ENCODE assay signal across 2 cellular contexts in the genomic region with DNA sequence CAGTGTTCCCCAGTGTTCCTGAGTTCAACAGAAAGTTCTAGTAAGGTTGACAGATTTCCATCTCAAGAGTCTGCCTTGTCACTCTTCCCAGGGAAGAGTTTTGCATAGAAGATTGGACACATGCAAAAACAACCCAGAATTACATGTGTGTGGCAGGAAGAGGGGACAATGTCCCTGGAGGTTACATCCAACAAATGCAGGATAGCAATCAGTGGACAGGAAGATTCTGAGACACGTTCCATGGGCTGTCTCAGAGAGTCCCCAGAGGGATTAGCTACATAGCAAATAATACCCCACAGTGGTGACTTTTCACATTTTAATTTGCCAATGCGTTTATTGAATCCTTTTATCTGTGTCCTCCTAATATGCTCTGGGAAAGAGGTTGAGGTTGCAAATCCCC.
DNase-seq lines count a peak whose midpoint lies in the region; ATAC-seq, FAIRE-seq and TF ChIP-seq lines count a peak whose summit lies in the region.
"Not testable (repeated sequence)": the region's sequence is repeated elsewhere in the genome, so short reads cannot be mapped to it uniquely, and the experiment has no call there.

No MANE protein-coding gene starts in this region.

- H3K4me1 Mint-ChIP-seq in stimulated activated memory B cell treated with anti-CD40 and anti-IgM and Interleukin-4, amounts not matched to agents 10 μg/mL and 1 μg/mL and 100 μg/mL, for 72 hours: not testable (repeated sequence)

- not testable (repeated sequence) for TF ChIP-seq CTCF in K562 (IDR thresholded peaks at IDR 0.05 in 2 of 3, conservative IDR thresholded peaks at IDR 0.05 in 1 of 3; ENCODE audit: insufficient read depth in 2 of 3, low read depth in 1 of 3, low read length in 3 of 3)

- H3K4me3 Mint-ChIP-seq in stimulated activated memory B cell treated with anti-CD40 and anti-IgM and Interleukin-4, amounts not matched to agents 10 μg/mL and 1 μg/mL and 100 μg/mL, for 72 hours: not testable (repeated sequence)

- not testable (repeated sequence) for H3K9me3 ChIP-seq in K562 (replicated peaks; ENCODE audit: control insufficient read depth, insufficient read depth, low read depth, low read length)

- H3K4me3 ChIP-seq in K562: not testable (repeated sequence)

- not testable (repeated sequence) for H4K20me1 ChIP-seq in K562 (replicated peaks; ENCODE audit: control insufficient read depth, insufficient read depth, low read length)

- not testable (repeated sequence) for DNase-seq in K562 (ENCODE audit: extremely low read depth in 1 of 4, low spot score in 3 of 4)

- not testable (repeated sequence) for BruUV-seq in K562 (replicated peaks; lab: Mats Ljungman, UMichigan)

- not testable (repeated sequence) for TF ChIP-seq EP300 in K562 (IDR thresholded peaks at IDR 0.05; ENCODE audit: low read length)

- not testable (repeated sequence) for H3K79me2 ChIP-seq in K562 (ENCODE audit: control insufficient read depth, insufficient read depth, low read length)

- TF ChIP-seq RAD21 in K562 (CRISPR knock-in tag; conservative IDR thresholded peaks at IDR 0.05 in 1 of 2, IDR thresholded peaks at IDR 0.05 in 1 of 2): not testable (repeated sequence)

- H3K27ac ChIP-seq in K562 (ENCODE audit: extremely low read depth, low read depth, low read length): not testable (repeated sequence)

- H3K4me1 ChIP-seq in K562 (replicated peaks in 1 of 2; ENCODE audit: control insufficient read depth in 2 of 2, insufficient read depth in 2 of 2, low read length in 2 of 2): not testable (repeated sequence)

- intact Hi-C loops in K562 (cut with micrococcal nuclease): not testable (repeated sequence)

- not testable (repeated sequence) for H3K27ac Mint-ChIP-seq in stimulated activated memory B cell treated with anti-CD40 and anti-IgM and Interleukin-4, amounts not matched to agents 10 μg/mL and 1 μg/mL and 100 μg/mL, for 72 hours

- TF ChIP-seq POLR2A in K562 (conservative IDR thresholded peaks at IDR 0.05): not testable (repeated sequence)

- not testable (repeated sequence) for H3K36me3 Mint-ChIP-seq in stimulated activated memory B cell treated with anti-CD40 and anti-IgM and Interleukin-4, amounts not matched to agents 10 μg/mL and 1 μg/mL and 100 μg/mL, for 72 hours

- H3K36me3 ChIP-seq in K562 (ENCODE audit: control insufficient read depth, insufficient read depth, low read length): not testable (repeated sequence)

- H3K27me3 Mint-ChIP-seq in stimulated activated memory B cell treated with anti-CD40 and anti-IgM and Interleukin-4, amounts not matched to agents 10 μg/mL and 1 μg/mL and 100 μg/mL, for 72 hours: not testable (repeated sequence)

- WGBS in K562 (ENCODE audit: insufficient coverage, low coverage, missing lambda C conversion rate): no CpG with 5 or more reads among the region's 2 CpGs

- ATAC-seq in K562: peak; percentile 56
- peak; percentile 13 for ATAC-seq in stimulated activated memory B cell treated with anti-CD40 and anti-IgM and Interleukin-4, amounts not matched to agents 10 μg/mL and 1 μg/mL and 100 μg/mL, for 72 hours

- not testable (repeated sequence) for H3K9ac ChIP-seq in K562 (ENCODE audit: insufficient read depth in 1 of 2, low read depth in 2 of 2, low read length in 2 of 2)

- in situ Hi-C loops in K562 (cut with MboI): not testable (repeated sequence)

- not testable (repeated sequence) for H3K9me1 ChIP-seq in K562 (ENCODE audit: control insufficient read depth, insufficient read depth, low read length)

- H3K27me3 ChIP-seq in K562 (ENCODE audit: control insufficient read depth in 2 of 2, insufficient read depth in 2 of 2, low read length in 2 of 2): not testable (repeated sequence)

- CTCF ChIA-PET in K562 (lab: Yijun Ruan, JAX; ENCODE audit: low intra/inter-chr PET ratio): not testable (repeated sequence)

- H3K9me3 Mint-ChIP-seq in stimulated activated memory B cell treated with anti-CD40 and anti-IgM and Interleukin-4, amounts not matched to agents 10 μg/mL and 1 μg/mL and 100 μg/mL, for 72 hours: not testable (repeated sequence)

- H3K4me2 ChIP-seq in K562 (ENCODE audit: insufficient read depth, low read length): not testable (repeated sequence)

- not testable (repeated sequence) for H2AFZ ChIP-seq in K562 (ENCODE audit: low read depth, low read length)

- FAIRE-seq in K562 (lab: Jason Lieb, UNC): not testable (repeated sequence)

- POLR2A ChIA-PET in K562 (lab: Yijun Ruan, JAX): not testable (repeated sequence)
